Comparison of ENCODE assay signal across 1 cellular context in genomic region chr20:34318609-34319443, GRCh38.
TF ChIP-seq lines count a peak whose summit lies in the region.

No MANE protein-coding gene starts in this region.

TF ChIP-seq in HepG2, 621 proteins besides CTCF, POLR2A, EP300 and RAD21 (continues in another document):
- no peak for TF ChIP-seq ISX (CRISPR knock-in tag; conservative IDR thresholded peaks at IDR 0.05)
- TF ChIP-seq GPN1 (CRISPR knock-in tag; IDR thresholded peaks at IDR 0.05; ENCODE audit: borderline replicate concordance) = no peak
- no peak for TF ChIP-seq ZFP36L2 (CRISPR knock-in tag; IDR thresholded peaks at IDR 0.05)
- TF ChIP-seq HOXA5 (CRISPR knock-in tag; IDR thresholded peaks at IDR 0.05) = no peak; the same call in 1 of the 2 replicates
- TF ChIP-seq, protein P1, sequence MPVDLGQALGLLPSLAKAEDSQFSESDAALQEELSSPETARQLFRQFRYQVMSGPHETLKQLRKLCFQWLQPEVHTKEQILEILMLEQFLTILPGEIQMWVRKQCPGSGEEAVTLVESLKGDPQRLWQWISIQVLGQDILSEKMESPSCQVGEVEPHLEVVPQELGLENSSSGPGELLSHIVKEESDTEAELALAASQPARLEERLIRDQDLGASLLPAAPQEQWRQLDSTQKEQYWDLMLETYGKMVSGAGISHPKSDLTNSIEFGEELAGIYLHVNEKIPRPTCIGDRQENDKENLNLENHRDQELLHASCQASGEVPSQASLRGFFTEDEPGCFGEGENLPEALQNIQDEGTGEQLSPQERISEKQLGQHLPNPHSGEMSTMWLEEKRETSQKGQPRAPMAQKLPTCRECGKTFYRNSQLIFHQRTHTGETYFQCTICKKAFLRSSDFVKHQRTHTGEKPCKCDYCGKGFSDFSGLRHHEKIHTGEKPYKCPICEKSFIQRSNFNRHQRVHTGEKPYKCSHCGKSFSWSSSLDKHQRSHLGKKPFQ (CRISPR knock-in tag; IDR thresholded peaks at IDR 0.05; ENCODE audit: insufficient replicate concordance) = peak; percentile 72
- no peak for TF ChIP-seq HDAC2 (CRISPR knock-in tag; IDR thresholded peaks at IDR 0.05)
- TF ChIP-seq SAP130 (CRISPR knock-in tag; IDR thresholded peaks at IDR 0.05; ENCODE audit: low read depth) = peak; percentile 37; the same call in 1 of the 2 replicates
- TF ChIP-seq ATF1 (CRISPR knock-in tag; IDR thresholded peaks at IDR 0.05) = peak; percentile 53
- peak; percentile 32; the same call in 1 of the 2 replicates for TF ChIP-seq SP5 (CRISPR knock-in tag; IDR thresholded peaks at IDR 0.05; ENCODE audit: borderline replicate concordance, low read depth)
- no peak for TF ChIP-seq ZFP41 (CRISPR knock-in tag; IDR thresholded peaks at IDR 0.05; ENCODE audit: borderline replicate concordance)
- no peak; the same call in 1 of the 2 replicates for TF ChIP-seq FOXJ3 (CRISPR knock-in tag; IDR thresholded peaks at IDR 0.05; ENCODE audit: borderline replicate concordance)
- TF ChIP-seq PAXIP1 (CRISPR knock-in tag; conservative IDR thresholded peaks at IDR 0.05) = peak; percentile 87
- peak; percentile 54 for TF ChIP-seq PITX1 (CRISPR knock-in tag; IDR thresholded peaks at IDR 0.05)
- TF ChIP-seq ZNF430 (CRISPR knock-in tag; IDR thresholded peaks at IDR 0.05) = 0 out of 2 replicates have a peak, but pooled peaks have one; percentile 9
- peak; percentile 78; the same call in 1 of the 2 replicates for TF ChIP-seq SALL1 (CRISPR knock-in tag; IDR thresholded peaks at IDR 0.05)
- TF ChIP-seq, protein P2, sequence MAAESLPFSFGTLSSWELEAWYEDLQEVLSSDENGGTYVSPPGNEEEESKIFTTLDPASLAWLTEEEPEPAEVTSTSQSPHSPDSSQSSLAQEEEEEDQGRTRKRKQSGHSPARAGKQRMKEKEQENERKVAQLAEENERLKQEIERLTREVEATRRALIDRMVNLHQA (CRISPR knock-in tag; IDR thresholded peaks at IDR 0.05) = no peak
- TF ChIP-seq TARDBP (CRISPR knock-in tag; IDR thresholded peaks at IDR 0.05) = peak; percentile 59; the same call in 1 of the 2 replicates
- TF ChIP-seq PHF5A (CRISPR knock-in tag; IDR thresholded peaks at IDR 0.05; ENCODE audit: low read depth, unreplicated experiment) = peak; percentile 32
- TF ChIP-seq RERE (CRISPR knock-in tag; IDR thresholded peaks at IDR 0.05; ENCODE audit: low read depth) = 0 out of 2 replicates have a peak, but pooled peaks have one; percentile 47
- 0 out of 2 replicates have a peak, but pooled peaks have one; percentile 23 for TF ChIP-seq HNF4G (IDR thresholded peaks at IDR 0.05; ENCODE audit: borderline replicate concordance, low read depth, low read length)
- TF ChIP-seq HNF4G (CRISPR knock-in tag; IDR thresholded peaks at IDR 0.05; ENCODE audit: borderline replicate concordance, low read depth) = no peak
- TF ChIP-seq ZNF550 (CRISPR knock-in tag; IDR thresholded peaks at IDR 0.05; ENCODE audit: borderline replicate concordance) = no peak
- TF ChIP-seq MIXL1 (CRISPR knock-in tag; IDR thresholded peaks at IDR 0.05) = peak; percentile 70; the same call in 1 of the 2 replicates
- peak; percentile 17; the same call in 1 of the 2 replicates for TF ChIP-seq FOXO1 (CRISPR knock-in tag; IDR thresholded peaks at IDR 0.05)
- TF ChIP-seq ZNF414 (CRISPR knock-in tag; IDR thresholded peaks at IDR 0.05) = no peak
- 0 out of 2 replicates have a peak, but pooled peaks have one; percentile 37 for TF ChIP-seq MED1 (CRISPR knock-in tag; IDR thresholded peaks at IDR 0.05)
- no peak; the same call in 1 of the 2 replicates for TF ChIP-seq ELF3 (CRISPR knock-in tag; IDR thresholded peaks at IDR 0.05)
- no peak for TF ChIP-seq CSRNP1 (CRISPR knock-in tag; IDR thresholded peaks at IDR 0.05)
- no peak for TF ChIP-seq ZNF562 (CRISPR knock-in tag; IDR thresholded peaks at IDR 0.05; ENCODE audit: borderline replicate concordance)
- peak; percentile 88 for TF ChIP-seq ZEB1 (IDR thresholded peaks at IDR 0.05; ENCODE audit: insufficient replicate concordance, low read depth)
- TF ChIP-seq, protein P3, sequence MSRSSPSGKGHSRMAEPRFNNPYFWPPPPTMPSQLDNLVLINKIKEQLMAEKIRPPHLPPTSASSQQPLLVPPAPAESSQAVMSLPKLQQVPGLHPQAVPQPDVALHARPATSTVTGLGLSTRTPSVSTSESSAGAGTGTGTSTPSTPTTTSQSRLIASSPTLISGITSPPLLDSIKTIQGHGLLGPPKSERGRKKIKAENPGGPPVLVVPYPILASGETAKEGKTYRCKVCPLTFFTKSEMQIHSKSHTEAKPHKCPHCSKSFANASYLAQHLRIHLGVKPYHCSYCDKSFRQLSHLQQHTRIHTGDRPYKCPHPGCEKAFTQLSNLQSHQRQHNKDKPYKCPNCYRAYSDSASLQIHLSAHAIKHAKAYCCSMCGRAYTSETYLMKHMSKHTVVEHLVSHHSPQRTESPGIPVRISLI (CRISPR knock-in tag; IDR thresholded peaks at IDR 0.05; ENCODE audit: borderline replicate concordance) = peak; percentile 63; the same call in 1 of the 2 replicates
- peak; percentile 45; the same call in 1 of the 2 replicates for TF ChIP-seq CREM (IDR thresholded peaks at IDR 0.05)
- no peak for TF ChIP-seq CREM (CRISPR knock-in tag; IDR thresholded peaks at IDR 0.05)
- TF ChIP-seq TBX3 (IDR thresholded peaks at IDR 0.05; ENCODE audit: borderline replicate concordance) = peak; percentile 48; the same call in 1 of the 2 replicates
- no peak for TF ChIP-seq FOXA1 (IDR thresholded peaks at IDR 0.05)
- TF ChIP-seq FOXA1 (CRISPR knock-in tag; IDR thresholded peaks at IDR 0.05) = no peak
- peak; percentile 55; the same call in 1 of the 2 replicates for TF ChIP-seq FOXK1 (CRISPR knock-in tag; IDR thresholded peaks at IDR 0.05; ENCODE audit: borderline replicate concordance, low read depth)
- 0 out of 2 replicates have a peak, but pooled peaks have one; percentile 12 for TF ChIP-seq HNF1B (CRISPR knock-in tag; IDR thresholded peaks at IDR 0.05)
- peak; percentile 38; the same call in 1 of the 2 replicates for TF ChIP-seq ZNF281 (CRISPR knock-in tag; IDR thresholded peaks at IDR 0.05; ENCODE audit: borderline replicate concordance)
- peak; percentile 72 for TF ChIP-seq SOX5 (CRISPR knock-in tag; IDR thresholded peaks at IDR 0.05; ENCODE audit: borderline replicate concordance)
- TF ChIP-seq RCOR2 (CRISPR knock-in tag; IDR thresholded peaks at IDR 0.05) = peak; percentile 71
